15 cellular contexts compared by ENCODE assay signal in the genomic region with DNA sequence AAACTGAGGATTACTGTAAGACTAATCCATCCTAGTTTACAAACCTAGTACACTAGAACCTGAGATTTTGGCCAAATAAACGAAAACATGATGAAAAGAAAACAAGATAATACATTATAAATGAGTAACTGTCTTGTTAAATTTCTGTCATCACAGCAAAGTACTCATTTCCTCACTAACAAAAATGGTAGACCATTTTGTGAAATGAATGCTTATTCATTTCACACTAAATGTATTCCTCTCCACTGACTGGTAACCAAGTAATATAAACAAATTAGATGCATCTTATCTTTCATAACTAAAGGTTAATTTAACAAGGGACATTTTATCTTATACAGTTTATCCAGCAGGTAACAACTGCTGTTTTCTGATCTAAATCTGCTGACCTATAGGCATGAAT.
DNase-seq lines count a peak whose midpoint lies in the region; ATAC-seq and TF ChIP-seq lines count a peak whose summit lies in the region.
"Had no signal": no experiment of that assay in that cellular context is flagged by ENCODE, and none has a peak within 500 bp of the region (broad histone marks: within the 10 kb centered on the region; RNA-seq: fewer than 3 reads in every experiment).

No MANE protein-coding gene starts in this region.

- no peak overlapping the region for H3K4me3 Mint-ChIP-seq in T-helper 2 cell treated with Interferon-gamma antibody and Interleukin-4, amounts not matched to agents 5 μg/mL and 100 μg/mL, for 36 hours
- no peak overlapping the region for H3K4me3 Mint-ChIP-seq in chondrocyte (ENCODE audit: unreplicated experiment)
- H3K4me3 Mint-ChIP-seq: activated naive CD8-positive, alpha-beta T cell; CD4-positive, CD25-positive, alpha-beta regulatory T cell had no signal

- no peaks in the 10 kb centered on the region for H3K27me3 ChIP-seq in foreskin keratinocyte
- H3K27me3 ChIP-seq: neutrophil, tibial artery had no signal

- no peaks in the 10 kb centered on the region for H3K4me1 ChIP-seq in foreskin keratinocyte
- H3K4me1 ChIP-seq: lower lobe of right lung, tibial artery had no signal

- peaks cover 25% of the 10 kb centered on the region for H3K36me3 Mint-ChIP-seq in T-helper 2 cell treated with Interferon-gamma antibody and Interleukin-4, amounts not matched to agents 5 μg/mL and 100 μg/mL, for 36 hours (ENCODE audit: low read depth)
- H3K36me3 Mint-ChIP-seq in chondrocyte (ENCODE audit: low read depth): peaks cover 20% of the 10 kb centered on the region

- H3K27me3 Mint-ChIP-seq in T-helper 2 cell treated with Interferon-gamma antibody and Interleukin-4, amounts not matched to agents 5 μg/mL and 100 μg/mL, for 36 hours (ENCODE audit: low read depth): no peaks in the 10 kb centered on the region
- no peaks in the 10 kb centered on the region for H3K27me3 Mint-ChIP-seq in chondrocyte (ENCODE audit: low read depth)
- H3K27me3 Mint-ChIP-seq: activated naive CD8-positive, alpha-beta T cell; CD4-positive, CD25-positive, alpha-beta regulatory T cell had no signal

- H3K27ac Mint-ChIP-seq in T-helper 2 cell treated with Interferon-gamma antibody and Interleukin-4, amounts not matched to agents 5 μg/mL and 100 μg/mL, for 36 hours: peak overlapping the region; percentile 39
- H3K27ac Mint-ChIP-seq in chondrocyte (ENCODE audit: unreplicated experiment): no peak overlapping the region
- H3K27ac Mint-ChIP-seq: activated naive CD8-positive, alpha-beta T cell; CD4-positive, CD25-positive, alpha-beta regulatory T cell had no signal

- H3K4me1 Mint-ChIP-seq in T-helper 2 cell treated with Interferon-gamma antibody and Interleukin-4, amounts not matched to agents 5 μg/mL and 100 μg/mL, for 36 hours (ENCODE audit: low read depth): peaks cover 15% of the 10 kb centered on the region
- H3K4me1 Mint-ChIP-seq in chondrocyte (ENCODE audit: low read depth): no peaks in the 10 kb centered on the region

- no peak overlapping the region for H3K27ac ChIP-seq in foreskin keratinocyte
- H3K27ac ChIP-seq: lower lobe of right lung, neutrophil, tibial artery had no signal

- TF ChIP-seq CTCF in chondrocyte (IDR thresholded peaks at IDR 0.05) (no peak), foreskin keratinocyte (conservative IDR thresholded peaks at IDR 0.05) (no peak)

- H3K9me3 Mint-ChIP-seq in T-helper 2 cell treated with Interferon-gamma antibody and Interleukin-4, amounts not matched to agents 5 μg/mL and 100 μg/mL, for 36 hours: no peaks in the 10 kb centered on the region
- no peaks in the 10 kb centered on the region for H3K9me3 Mint-ChIP-seq in chondrocyte (ENCODE audit: low read depth)
- H3K9me3 Mint-ChIP-seq: CD4-positive, CD25-positive, alpha-beta regulatory T cell had no signal

- DNase-seq in T-helper 2 cell treated with Interferon-gamma antibody and Interleukin-4, amounts not matched to agents 5 μg/mL and 100 μg/mL, for 36 hours (ENCODE audit: low spot score): no peak
- DNase-seq in chondrocyte (ENCODE audit: low spot score): no peak
- no peak for DNase-seq in foreskin keratinocyte
- DNase-seq in NCI-H1694 treated with DMSO at 0.1 percent for 48 hours (lab: John Stamatoyannopoulos, UW): no peak
- DNase-seq in stimulated activated CD4-positive, alpha-beta T cell treated with anti-CD3 and anti-CD28 coated beads, Interleukin-4, amount 100 ng/mL, for 24 hours: no peak
- DNase-seq: cerebellar nuclear complex, lower lobe of right lung, OCI-M1, tibial artery had no signal

- peak; percentile 44 for ATAC-seq in GM18909 (IDR thresholded peaks at IDR 0.05; ENCODE audit: poor library complexity, unreplicated experiment)
- peak; percentile 39 for ATAC-seq in GM21528 (IDR thresholded peaks at IDR 0.05; ENCODE audit: low FRiP score, unreplicated experiment)
- peak; percentile 18 for ATAC-seq in HG03045 (IDR thresholded peaks at IDR 0.05; ENCODE audit: unreplicated experiment)
- no peak for ATAC-seq in foreskin keratinocyte
- ATAC-seq: lower lobe of right lung had no signal
